ENCODE assay signal across 19 cellular contexts in the genomic region with DNA sequence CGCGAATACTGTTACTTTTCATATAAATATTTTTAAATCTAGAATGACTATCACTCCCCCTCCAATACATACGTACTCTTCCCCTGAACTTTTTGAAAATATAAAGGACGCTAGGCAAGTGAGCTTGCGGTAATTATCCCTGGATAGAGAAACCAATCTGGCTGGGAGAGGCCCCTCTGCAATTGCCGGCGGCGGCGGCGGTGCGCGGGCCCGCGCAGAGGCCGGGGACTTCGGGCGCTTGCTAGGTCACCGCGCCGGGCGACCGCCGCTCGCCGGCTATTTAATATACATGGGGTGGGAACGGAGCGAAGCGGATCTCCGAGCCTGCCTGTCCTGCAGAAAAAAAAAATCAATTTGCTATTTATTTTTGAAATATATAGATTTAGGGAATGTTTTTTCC.
DNase-seq lines count a peak whose midpoint lies in the region; ATAC-seq and TF ChIP-seq lines count a peak whose summit lies in the region.
"Had no signal": no experiment of that assay in that cellular context is flagged by ENCODE, and none has a peak within 500 bp of the region (broad histone marks: within the 10 kb centered on the region; RNA-seq: fewer than 3 reads in every experiment).

No MANE protein-coding gene starts in this region.

- H2BK12ac ChIP-seq in mesenchymal stem cell (ENCODE audit: low read length in 2 of 2), result no peak overlapping the region

- no peaks in the 10 kb centered on the region for H3K9me2 ChIP-seq in SK-N-SH

- H4K8ac ChIP-seq in mesenchymal stem cell (ENCODE audit: low read length), result no peak overlapping the region

- H3K79me2 ChIP-seq in SK-N-SH (ENCODE audit: insufficient read depth), result no peaks in the 10 kb centered on the region

- no peak overlapping the region for H2AK5ac ChIP-seq in mesenchymal stem cell (ENCODE audit: low read length, severe bottlenecking)

- H4K20me1 ChIP-seq in SK-N-SH (ENCODE audit: insufficient read depth), result no peaks in the 10 kb centered on the region

- H3K27me3 ChIP-seq in SK-N-SH (ENCODE audit: insufficient read depth) (no peaks in the 10 kb centered on the region), left ventricle myocardium inferior (ENCODE audit: low read depth) (peaks cover 66% of the 10 kb centered on the region), mesenchymal stem cell (ENCODE audit: control insufficient read depth in 1 of 2, insufficient read depth in 1 of 2, low read length in 2 of 2) (peaks cover 65 to 75% of the 10 kb centered on the region in 2 experiments), skeletal muscle satellite cell (ENCODE audit: control insufficient read depth, insufficient read depth, low read length) (no peaks in the 10 kb centered on the region)

- no peaks in the 10 kb centered on the region for H3K36me3 ChIP-seq in SK-N-SH (replicated peaks in 1 of 2; ENCODE audit: control insufficient read depth in 1 of 2, insufficient read depth in 2 of 2, low read length in 1 of 2)
- H3K36me3 ChIP-seq in left ventricle myocardium inferior, result no peaks in the 10 kb centered on the region
- no peaks in the 10 kb centered on the region for H3K36me3 ChIP-seq in mesenchymal stem cell (ENCODE audit: control insufficient read depth in 1 of 2, insufficient read depth in 2 of 2, low read depth in 1 of 2, low read length in 2 of 2)
- no peaks in the 10 kb centered on the region for H3K36me3 ChIP-seq in skeletal muscle satellite cell (ENCODE audit: insufficient read depth, low read length)
- H3K36me3 ChIP-seq: BE2C had no signal

- no peak overlapping the region for H2BK120ac ChIP-seq in mesenchymal stem cell (ENCODE audit: low read depth, low read length)

- H3K27ac ChIP-seq in SK-N-SH (ENCODE audit: low read depth in 2 of 2, low read length in 1 of 2) (no peak overlapping the region), left ventricle myocardium inferior (replicated peaks) (peak overlapping the region; percentile 32), mesenchymal stem cell (ENCODE audit: low read length, poor library complexity, severe bottlenecking) (no peak overlapping the region)

- H3K9me3 ChIP-seq in SK-N-SH (no peaks in the 10 kb centered on the region), left ventricle myocardium inferior (replicated peaks) (peaks cover 1% of the 10 kb centered on the region), mesenchymal stem cell (ENCODE audit: control insufficient read depth, low read length) (no peaks in the 10 kb centered on the region), skeletal muscle satellite cell (replicated peaks; ENCODE audit: low read length) (no peaks in the 10 kb centered on the region)
- H3K9me3 ChIP-seq: BE2C had no signal

- ATAC-seq in SK-N-SH treated with all-trans-retinoic acid at 6 μM for 48 hours (no peak), GM21529 (IDR thresholded peaks at IDR 0.05; ENCODE audit: unreplicated experiment) (no peak)
- ATAC-seq: activated T-helper 17 cell treated with anti-CD3 and anti-CD28 coated beads, Interleukin-2, amount 50 U/mL, for 72 hours; stimulated activated effector memory CD8-positive, alpha-beta T cell treated with anti-CD3 and anti-CD28 coated beads, Interleukin-12 subunit alpha, Interleukin-12 subunit beta, amount 100 ng/mL, for 72 hours had no signal

- no peaks in the 10 kb centered on the region for H3F3A ChIP-seq in SK-N-SH (replicated peaks; ENCODE audit: insufficient read depth)

- H3K4ac ChIP-seq in mesenchymal stem cell (ENCODE audit: low read depth in 1 of 2, low read length in 2 of 2), result no peak overlapping the region

- H2AFZ ChIP-seq in SK-N-SH (ENCODE audit: low read depth) (no peak overlapping the region), mesenchymal stem cell (ENCODE audit: low read depth, low read length) (no peak overlapping the region)

- no peak overlapping the region for H3K9ac ChIP-seq in SK-N-SH
- H3K9ac ChIP-seq in mesenchymal stem cell (ENCODE audit: low read length), result no peak overlapping the region
- no peak overlapping the region for H3K9ac ChIP-seq in skeletal muscle satellite cell (ENCODE audit: low read depth, low read length)

- TF ChIP-seq RAD21 in SK-N-SH (IDR thresholded peaks at IDR 0.05; ENCODE audit: low read length), result no peak

- TF ChIP-seq CTCF in SK-N-SH (IDR thresholded peaks at IDR 0.05) (no peak), left ventricle myocardium inferior (IDR thresholded peaks at IDR 0.05; ENCODE audit: borderline replicate concordance) (no peak)

- 95% methylated on average over 29 of the region's 29 CpGs for WGBS in SK-N-SH (ENCODE audit: low lambda C conversion rate)
- WGBS in mesenchymal stem cell, result under 1% methylated on average over 15 of the region's 29 CpGs

- H3K23ac ChIP-seq in mesenchymal stem cell (ENCODE audit: low read length in 2 of 2), result no peak overlapping the region

- H3K4me1 ChIP-seq in SK-N-SH (ENCODE audit: control insufficient read depth in 1 of 2, insufficient read depth in 2 of 2, low read depth in 1 of 2, low read length in 1 of 2) (peaks cover 0 to 9% of the 10 kb centered on the region in 2 experiments; a peak in 1 of 4 replicates), left ventricle myocardium inferior (peaks cover 33% of the 10 kb centered on the region), mesenchymal stem cell (ENCODE audit: control insufficient read depth, insufficient read depth, low read depth, low read length) (peaks cover 34% of the 10 kb centered on the region), skeletal muscle satellite cell (ENCODE audit: control insufficient read depth, insufficient read depth, low read length) (peaks cover 10% of the 10 kb centered on the region)
- H3K4me1 ChIP-seq: BE2C had no signal

- H3K18ac ChIP-seq in mesenchymal stem cell (ENCODE audit: low read depth in 1 of 2, low read length in 2 of 2), result no peak overlapping the region

- H2BK15ac ChIP-seq in mesenchymal stem cell (ENCODE audit: low read depth, poor library complexity, severe bottlenecking), result no peak overlapping the region

- H3K4me3 ChIP-seq in SK-N-SH (ENCODE audit: low read depth in 2 of 2, low read length in 1 of 2) (no peak overlapping the region), left ventricle myocardium inferior (peak overlapping the region; percentile 56), mesenchymal stem cell (ENCODE audit: insufficient read depth in 1 of 2, low read depth in 1 of 2, low read length in 2 of 2) (no peak overlapping the region), skeletal muscle satellite cell (ENCODE audit: low read length) (no peak overlapping the region)

- no peak overlapping the region for H2BK5ac ChIP-seq in mesenchymal stem cell (ENCODE audit: low read depth, low read length, poor library complexity, severe bottlenecking)

- H3K4me2 ChIP-seq in SK-N-SH (no peak overlapping the region), mesenchymal stem cell (ENCODE audit: low read length, poor library complexity, severe bottlenecking) (peak overlapping the region; percentile 65), skeletal muscle satellite cell (ENCODE audit: low read length) (peak overlapping the region; percentile 68)

- H3K14ac ChIP-seq in mesenchymal stem cell (ENCODE audit: low read length in 2 of 2), result no peak overlapping the region

- POLR2A ChIA-PET in SK-N-SH (lab: Yijun Ruan, JAX), result no interaction called here

- no peak overlapping the region for H4K91ac ChIP-seq in mesenchymal stem cell (ENCODE audit: low read length)

- no peak for TF ChIP-seq EP300 in SK-N-SH (IDR thresholded peaks at IDR 0.05; ENCODE audit: borderline replicate concordance in 1 of 2, low read depth in 1 of 2, low read length in 1 of 2)

- intact Hi-C loops in left ventricle myocardium inferior (cut with micrococcal nuclease), result no loop called here

- no peaks in the 10 kb centered on the region for H3K79me1 ChIP-seq in mesenchymal stem cell (replicated peaks; ENCODE audit: low read length, poor library complexity, severe bottlenecking)

- CTCF ChIA-PET in SK-N-SH (lab: Yijun Ruan, JAX), result interaction anchor here (0.7 kb wide), 1 partner anchor 167 kb away, joined by 3 read pairs; no protein-coding TSS in a partner anchor

- peak; percentile 14 for DNase-seq in SK-N-SH
- DNase-seq in left ventricle myocardium inferior, result no peak
- DNase-seq in mesenchymal stem cell, result no peak
- DNase-seq in hippocampal formation (lab: John Stamatoyannopoulos, UW), result no peak
- no peak for DNase-seq in NOMO-1 treated with DMSO at 0.1 percent for 48 hours (lab: John Stamatoyannopoulos, UW; ENCODE audit: unreplicated experiment)
- DNase-seq: 8988T; activated CD4-positive, alpha-beta T cell treated with anti-CD3 and anti-CD28 coated beads for 1 hour; BE2C; effector CD4-positive, alpha-beta T cell; NCI-H1436; NCI-H2171 treated with DMSO at 0.1 percent for 48 hours; NCI-H774; stimulated activated CD4-positive, alpha-beta T cell treated with anti-CD3 and anti-CD28 coated beads, Interleukin-12 subunit alpha, Interleukin-12 subunit beta, amount 100 ng/mL, for 4 hours; T-helper 9 cell had no signal

TF ChIP-seq in SK-N-SH, 30 proteins besides CTCF, POLR2A, EP300 and RAD21:
- no peak for TF ChIP-seq MEF2A (IDR thresholded peaks at IDR 0.05; ENCODE audit: borderline replicate concordance, low read depth)
- no peak for TF ChIP-seq RFX5 (IDR thresholded peaks at IDR 0.05; ENCODE audit: low read length)

TF ChIP-seq in SK-N-SH treated with all-trans-retinoic acid at 6 μM for 48 hours, 23 proteins besides CTCF, POLR2A, EP300 and RAD21 (continues in another document):
- TF ChIP-seq CSRNP3 (CRISPR knock-in tag; IDR thresholded peaks at IDR 0.05) (no peak), ZFP30 (CRISPR knock-in tag; IDR thresholded peaks at IDR 0.05) (no peak), GLIS3 (CRISPR knock-in tag; IDR thresholded peaks at IDR 0.05) (no peak), OSR1 (CRISPR knock-in tag; IDR thresholded peaks at IDR 0.05) (no peak), ZFP3 (CRISPR knock-in tag; IDR thresholded peaks at IDR 0.05) (no peak), PPARA (CRISPR knock-in tag; IDR thresholded peaks at IDR 0.05; ENCODE audit: borderline replicate concordance) (no peak), ISL1 (CRISPR knock-in tag; IDR thresholded peaks at IDR 0.05) (no peak), RARB (CRISPR knock-in tag; IDR thresholded peaks at IDR 0.05) (no peak), TCF4 (CRISPR knock-in tag; IDR thresholded peaks at IDR 0.05; ENCODE audit: borderline replicate concordance) (no peak), TOX (CRISPR knock-in tag; IDR thresholded peaks at IDR 0.05; ENCODE audit: borderline replicate concordance) (no peak)
